In genomic region chr11:33761471-33761870, GRCh38 we compare ENCODE assay signal across 20 cellular contexts. TPM values are rescaled to one million over a fixed set of nuclear protein-coding genes. Genes with fewer than 3 reads are reported as not detected.
DNase-seq lines count a peak whose midpoint lies in the region; ATAC-seq, FAIRE-seq and TF ChIP-seq lines count a peak whose summit lies in the region.
"Had no signal": no experiment of that assay in that cellular context is flagged by ENCODE, and none has a peak within 500 bp of the region (broad histone marks: within the 10 kb centered on the region; RNA-seq: fewer than 3 reads in every experiment).

No MANE protein-coding gene starts in this region.

- H3K9ac ChIP-seq in trophoblast cell (ENCODE audit: low read length), result no peak overlapping the region

- H3K23ac ChIP-seq in trophoblast cell (ENCODE audit: low read length), result no peak overlapping the region

- H3K9me3 ChIP-seq in trophoblast cell (ENCODE audit: insufficient read depth, low read depth, low read length), result no peaks in the 10 kb centered on the region
- H3K9me3 ChIP-seq: A549, Caco-2, prostate gland, testis had no signal

- H3K18ac ChIP-seq in trophoblast cell (ENCODE audit: low read length), result no peak overlapping the region

- H3K4me1 ChIP-seq in trophoblast cell (ENCODE audit: control insufficient read depth in 1 of 2, insufficient read depth in 2 of 2, low read length in 2 of 2), result no peaks in the 10 kb centered on the region
- H3K4me1 ChIP-seq: A549, Caco-2, heart right ventricle, prostate gland, testis had no signal

- peak; percentile 77 for ATAC-seq in HG02678 (IDR thresholded peaks at IDR 0.05; ENCODE audit: unreplicated experiment)
- ATAC-seq in HG03196 (IDR thresholded peaks at IDR 0.05; ENCODE audit: unreplicated experiment), result peak; percentile 84
- ATAC-seq: A549; activated T-helper 17 cell treated with anti-CD3 and anti-CD28 coated beads, Interleukin-2, amount 50 U/mL, for 72 hours; esophagus mucosa; heart right ventricle had no signal

- H4K8ac ChIP-seq in trophoblast cell (ENCODE audit: low read depth, low read length), result no peak overlapping the region

- no peak overlapping the region for H2AFZ ChIP-seq in trophoblast cell (ENCODE audit: insufficient read depth, low read length, poor library complexity)

- no peak overlapping the region for H4K91ac ChIP-seq in trophoblast cell (ENCODE audit: low read depth, low read length)

- no peak overlapping the region for H3K4ac ChIP-seq in trophoblast cell (ENCODE audit: low read depth, low read length)

- DNase-seq in GM12892 (ENCODE audit: insufficient read length) (no peak), GM19240 (ENCODE audit: insufficient read length, low spot score) (peak; percentile 31), NCI-H446 (lab: John Stamatoyannopoulos, UW) (no peak), trophoblast cell (no peak), NAMALWA (ENCODE audit: low spot score) (no peak)
- no peak for DNase-seq in stimulated activated naive CD4-positive, alpha-beta T cell treated with Interleukin-2 at 50 U/mL for 16 hours (lab: John Stamatoyannopoulos, UW)
- DNase-seq: activated CD4-positive, alpha-beta T cell treated with anti-CD3 and anti-CD28 coated beads, Interleukin-2, amount 50 U/mL, for 1 hour; anterior cingulate cortex; Caco-2; GF-D8; heart right ventricle; NCI-H146; stimulated activated CD4-positive, alpha-beta T cell treated with anti-CD3 and anti-CD28 coated beads, Interleukin-15, amount 100 ng/mL, for 24 hours; testis had no signal

- no peak overlapping the region for H2BK120ac ChIP-seq in trophoblast cell (ENCODE audit: insufficient read depth, low read length, poor library complexity)

- H2BK5ac ChIP-seq in trophoblast cell (ENCODE audit: low read depth, low read length, poor library complexity), result no peak overlapping the region

- no peak overlapping the region for H3K4me3 ChIP-seq in trophoblast cell (ENCODE audit: low read depth, low read length)
- H3K4me3 ChIP-seq: A549, heart right ventricle, prostate gland, testis had no signal

- TF ChIP-seq POLR2A in GM12892 (IDR thresholded peaks at IDR 0.05; ENCODE audit: low read depth, low read length), result no peak

- H3K36me3 ChIP-seq in trophoblast cell (ENCODE audit: control insufficient read depth in 1 of 2, insufficient read depth in 2 of 2, low read length in 2 of 2), result peaks cover 2 to 4% of the 10 kb centered on the region in 2 experiments
- H3K36me3 ChIP-seq: prostate gland had no signal

- H3K27ac ChIP-seq in trophoblast cell (ENCODE audit: low read depth, low read length), result no peak overlapping the region
- H3K27ac ChIP-seq: A549, heart right ventricle, prostate gland, testis had no signal

- H3K27me3 ChIP-seq in trophoblast cell (ENCODE audit: insufficient read depth, low read length), result no peaks in the 10 kb centered on the region
- H3K27me3 ChIP-seq: heart right ventricle, testis had no signal

- H4K12ac ChIP-seq in trophoblast cell (ENCODE audit: low read depth, low read length), result no peak overlapping the region

- no peak overlapping the region for H2AK5ac ChIP-seq in trophoblast cell (ENCODE audit: low read length)

- WGBS in trophoblast cell (ENCODE audit: extremely low coverage, insufficient coverage, insufficient read length), result no CpG with 5 or more reads among the region's 2 CpGs

- peak; percentile 87 for FAIRE-seq in GM12892 (lab: Jason Lieb, UNC)
- FAIRE-seq: A549 had no signal

- H2BK12ac ChIP-seq in trophoblast cell (ENCODE audit: low read length), result no peak overlapping the region

- H3K14ac ChIP-seq in trophoblast cell (ENCODE audit: low read length), result no peak overlapping the region

- H3K79me2 ChIP-seq in trophoblast cell (ENCODE audit: control insufficient read depth, insufficient read depth, low read length, poor library complexity), result no peaks in the 10 kb centered on the region

- H3K4me2 ChIP-seq in trophoblast cell (ENCODE audit: low read length), result no peak overlapping the region
- H3K4me2 ChIP-seq: A549 had no signal

- H3K79me1 ChIP-seq in trophoblast cell (ENCODE audit: low read length), result no peaks in the 10 kb centered on the region

RNA-seq across cellular contexts. Expression of gene FBXO3, which starts 12.8 kb away (rescaled TPM):
- 11.6 TPM for polyA plus RNA-seq in GM12892 (2012; ENCODE audit: missing spikeins)
- polyA plus RNA-seq in trophoblast cell (2013), result 22.2 and 22.5 TPM in 2 replicates

RNA-seq across cellular contexts. Expression of gene CD59, which starts 25.2 kb away (rescaled TPM):
- 175 TPM for polyA plus RNA-seq in GM12892 (2012; ENCODE audit: missing spikeins)
- 205 and 208 TPM in 2 replicates for polyA plus RNA-seq in trophoblast cell (2013)
